22 cellular contexts compared by ENCODE assay signal in the genomic region with DNA sequence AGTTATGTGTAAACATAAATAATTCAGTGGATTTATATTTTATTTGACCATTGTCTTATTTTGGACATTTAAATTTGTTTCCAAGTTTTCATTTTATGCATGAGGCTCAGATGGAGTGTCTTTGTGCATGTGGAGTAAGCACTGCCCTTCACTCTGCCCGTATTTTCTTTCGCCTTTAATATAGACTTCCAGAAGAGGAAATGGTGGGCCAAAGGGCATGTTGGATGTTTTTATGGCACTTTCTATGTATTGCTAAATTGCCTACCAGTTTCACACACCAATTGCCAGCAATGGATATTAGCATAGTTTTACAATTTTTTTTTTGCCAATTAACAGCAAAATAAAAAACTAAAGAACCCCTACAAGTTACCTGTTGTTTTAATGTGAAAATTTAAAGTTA.
"Had no signal": no experiment of that assay in that cellular context is flagged by ENCODE, and none has a peak within 500 bp of the region (broad histone marks: within the 10 kb centered on the region; RNA-seq: fewer than 3 reads in every experiment).

No MANE protein-coding gene starts in this region.

- DNase-seq: cerebellar nuclear complex; effector memory CD4-positive, alpha-beta T cell; erythroblast; esophagus squamous epithelium; mesenchymal stem cell; naive thymus-derived CD4-positive, alpha-beta T cell; nucleus accumbens; psoas muscle; right cardiac atrium; sigmoid colon; spleen; stimulated activated CD4-positive, alpha-beta T cell treated with anti-CD3 and anti-CD28 coated beads, Interleukin-4, amount 100 ng/mL, for 4 hours; stimulated activated naive CD8-positive, alpha-beta T cell treated with anti-CD3 and anti-CD28 coated beads, Interleukin-15, Interleukin-2, amounts not matched to agents 100 U/mL and 50 U/mL, for 24 hours; substantia nigra; testis; tibial artery; upper lobe of left lung had no signal

- ATAC-seq: left lobe of liver; naive thymus-derived CD4-positive, alpha-beta T cell; psoas muscle; right cardiac atrium; stimulated activated memory B cell treated with anti-CD40 and anti-IgM and Interleukin-4, amounts not matched to agents 10 μg/mL and 1 μg/mL and 100 μg/mL, for 72 hours; stimulated activated naive CD8-positive, alpha-beta T cell treated with anti-CD3 and anti-CD28 coated beads, Interleukin-15, Interleukin-2, amounts not matched to agents 100 U/mL and 50 U/mL, for 24 hours had no signal

- H3K4me3 ChIP-seq: esophagus squamous epithelium, psoas muscle, sigmoid colon, spleen, testis, tibial artery, upper lobe of left lung had no signal

- H3K27me3 Mint-ChIP-seq: dendritic cell treated with granulocyte-macrophage colony-stimulating factor and Interleukin-4, amounts not matched to agents 40 ng/mL and 50 ng/mL, for 4 days; naive thymus-derived CD4-positive, alpha-beta T cell; stimulated activated memory B cell treated with anti-CD40 and anti-IgM and Interleukin-4, amounts not matched to agents 10 μg/mL and 1 μg/mL and 100 μg/mL, for 72 hours had no signal

- H3K9me3 Mint-ChIP-seq: dendritic cell treated with granulocyte-macrophage colony-stimulating factor and Interleukin-4, amounts not matched to agents 40 ng/mL and 50 ng/mL, for 4 days; naive thymus-derived CD4-positive, alpha-beta T cell had no signal

- H3K27me3 ChIP-seq: esophagus squamous epithelium, sigmoid colon, spleen, testis, tibial artery, upper lobe of left lung had no signal

- H3K9me3 ChIP-seq: esophagus squamous epithelium, psoas muscle, sigmoid colon, spleen, testis, tibial artery, upper lobe of left lung had no signal

- H3K4me3 Mint-ChIP-seq: dendritic cell treated with granulocyte-macrophage colony-stimulating factor and Interleukin-4, amounts not matched to agents 40 ng/mL and 50 ng/mL, for 4 days; mesothelial cell of epicardium; naive thymus-derived CD4-positive, alpha-beta T cell; nephron; stimulated activated memory B cell treated with anti-CD40 and anti-IgM and Interleukin-4, amounts not matched to agents 10 μg/mL and 1 μg/mL and 100 μg/mL, for 72 hours had no signal

- H3K4me1 ChIP-seq: esophagus squamous epithelium, psoas muscle, testis had no signal

- H3K36me3 ChIP-seq: esophagus squamous epithelium, sigmoid colon, tibial artery, upper lobe of left lung had no signal

- H3K27ac Mint-ChIP-seq: dendritic cell treated with granulocyte-macrophage colony-stimulating factor and Interleukin-4, amounts not matched to agents 40 ng/mL and 50 ng/mL, for 4 days; mesothelial cell of epicardium; naive thymus-derived CD4-positive, alpha-beta T cell; nephron; stimulated activated memory B cell treated with anti-CD40 and anti-IgM and Interleukin-4, amounts not matched to agents 10 μg/mL and 1 μg/mL and 100 μg/mL, for 72 hours had no signal
